Comparison of ENCODE assay signal across 11 cellular contexts in the genomic region with DNA sequence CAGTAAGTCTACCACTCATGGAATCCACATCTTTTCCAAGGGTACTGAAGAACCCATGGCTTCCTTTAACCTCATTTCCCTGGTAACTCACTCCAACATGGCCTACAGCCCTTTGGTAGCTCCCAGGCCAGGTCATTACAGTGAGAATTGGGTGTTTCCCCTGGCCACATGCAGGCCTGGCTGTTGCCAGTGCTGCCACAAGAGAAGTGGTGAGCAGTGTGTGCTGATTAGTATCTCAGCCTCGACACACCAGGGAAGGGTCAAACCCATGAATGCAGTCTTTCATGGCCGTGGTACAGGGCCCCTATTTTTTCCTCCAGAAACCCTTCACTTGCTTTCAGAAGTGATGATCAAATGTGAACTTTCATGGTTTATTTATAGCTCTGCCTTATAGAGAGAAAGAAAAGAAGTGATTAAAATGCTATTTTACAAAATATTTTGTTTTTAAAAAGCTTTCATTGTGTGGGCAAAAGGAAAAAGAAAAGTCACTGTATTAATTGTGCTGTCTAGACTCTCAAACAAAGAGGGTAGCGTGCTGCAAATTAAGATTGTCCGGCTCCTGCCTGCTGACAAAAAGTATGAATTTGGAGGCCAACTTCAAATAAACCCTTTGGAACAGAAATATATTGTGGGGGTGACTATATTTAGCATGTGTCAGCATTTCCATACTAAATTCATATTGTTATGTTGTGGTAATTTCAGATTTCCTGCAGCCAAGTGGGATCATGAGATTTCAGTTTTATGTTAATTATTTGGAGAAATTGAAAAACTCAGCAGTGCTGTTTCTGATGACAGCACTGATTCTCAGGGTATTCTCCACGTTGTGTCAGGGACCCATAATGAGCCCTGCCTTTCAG.
DNase-seq lines count a peak whose midpoint lies in the region; ATAC-seq, FAIRE-seq and TF ChIP-seq lines count a peak whose summit lies in the region.
"Had no signal": no experiment of that assay in that cellular context is flagged by ENCODE, and none has a peak within 500 bp of the region (broad histone marks: within the 10 kb centered on the region; RNA-seq: fewer than 3 reads in every experiment).

No MANE protein-coding gene starts in this region.

- H4K20me1 ChIP-seq in K562 (replicated peaks; ENCODE audit: control insufficient read depth, insufficient read depth, low read length): no peaks in the 10 kb centered on the region

- no peak overlapping the region for H2AFZ ChIP-seq in K562 (ENCODE audit: low read depth, low read length)

- no peak for TF ChIP-seq CTCF in K562 (IDR thresholded peaks at IDR 0.05 in 2 of 3, conservative IDR thresholded peaks at IDR 0.05 in 1 of 3; ENCODE audit: insufficient read depth in 2 of 3, low read depth in 1 of 3, low read length in 3 of 3)
- no peak for TF ChIP-seq CTCF in transverse colon (IDR thresholded peaks at IDR 0.05)
- TF ChIP-seq CTCF in chondrocyte (IDR thresholded peaks at IDR 0.05): no peak
- no peak for TF ChIP-seq CTCF in Calu3 (IDR thresholded peaks at IDR 0.05; ENCODE audit: unreplicated experiment)

- H3K27ac ChIP-seq in K562 (ENCODE audit: extremely low read depth, low read depth, low read length) (no peak overlapping the region), substantia nigra (ENCODE audit: low read depth, low read length, poor library complexity, severe bottlenecking) (peak overlapping the region; percentile 75), transverse colon (no peak overlapping the region)
- H3K27ac ChIP-seq: ovary had no signal

- ATAC-seq in GM19351 (IDR thresholded peaks at IDR 0.05; ENCODE audit: unreplicated experiment) (peak; percentile 81), HG02870 (IDR thresholded peaks at IDR 0.05; ENCODE audit: unreplicated experiment) (peak; percentile 63), K562 (no peak)

- no peaks in the 10 kb centered on the region for H3K79me2 ChIP-seq in K562 (ENCODE audit: control insufficient read depth, insufficient read depth, low read length)

- in situ Hi-C loops in K562 (cut with MboI) (loop anchor here (25.0 kb wide), 1 partner anchor 1240 kb away; no protein-coding TSS in a partner anchor), transverse colon (cut with MboI; ENCODE audit: low pct_ligation_motif_present in 1 of 4, low pct_unique_long_range_greater_than_20kb in 1 of 4, low sequenced_read_pairs in 3 of 4) (loop anchor here in 1 of 4 donors (25.0 kb wide), 1 partner anchor 1240 kb away; no protein-coding TSS in a partner anchor)

- H3K36me3 Mint-ChIP-seq in chondrocyte (ENCODE audit: low read depth) (no peaks in the 10 kb centered on the region), Calu3 (ENCODE audit: insufficient read depth, unreplicated experiment) (no peaks in the 10 kb centered on the region)

- no peak for TF ChIP-seq RAD21 in K562 (CRISPR knock-in tag; conservative IDR thresholded peaks at IDR 0.05 in 1 of 2, IDR thresholded peaks at IDR 0.05 in 1 of 2)

- BruUV-seq in K562 (replicated peaks; lab: Mats Ljungman, UMichigan): no TSS peak
- BruUV-seq in Calu3 (replicated peaks; lab: Mats Ljungman, UMichigan): no TSS peak

- H3K9me3 ChIP-seq in K562 (replicated peaks; ENCODE audit: control insufficient read depth, insufficient read depth, low read depth, low read length) (no peaks in the 10 kb centered on the region), transverse colon (no peaks in the 10 kb centered on the region)
- H3K9me3 ChIP-seq: ovary had no signal

- no peak for DNase-seq in K562 (ENCODE audit: extremely low read depth in 1 of 4, low spot score in 3 of 4)
- DNase-seq in substantia nigra (lab: John Stamatoyannopoulos, UW): peak in 35 of 49 donors; percentile 4 to 66 (median 23)
- no peak for DNase-seq in transverse colon
- DNase-seq in chondrocyte (ENCODE audit: low spot score): no peak
- DNase-seq in Calu3: no peak
- DNase-seq in cardiac septum (ENCODE audit: low spot score): no peak
- DNase-seq: effector CD4-positive, alpha-beta T cell; ovary had no signal

- no peaks in the 10 kb centered on the region for H3K9me3 Mint-ChIP-seq in chondrocyte (ENCODE audit: low read depth)
- no peaks in the 10 kb centered on the region for H3K9me3 Mint-ChIP-seq in Calu3 (ENCODE audit: low read depth, unreplicated experiment)

- H3K9ac ChIP-seq in K562 (ENCODE audit: insufficient read depth in 1 of 2, low read depth in 2 of 2, low read length in 2 of 2): no peak overlapping the region

- no peak for TF ChIP-seq POLR2A in K562 (conservative IDR thresholded peaks at IDR 0.05)
- no peak for TF ChIP-seq POLR2A in transverse colon (IDR thresholded peaks at IDR 0.05)

- H3K27me3 Mint-ChIP-seq in chondrocyte (ENCODE audit: low read depth): no peaks in the 10 kb centered on the region
- H3K27me3 Mint-ChIP-seq in Calu3 (ENCODE audit: unreplicated experiment): no peaks in the 10 kb centered on the region

- H3K27ac Mint-ChIP-seq in chondrocyte (ENCODE audit: unreplicated experiment) (no peak overlapping the region), Calu3 (ENCODE audit: unreplicated experiment) (no peak overlapping the region)

- H3K4me1 ChIP-seq in K562 (replicated peaks in 1 of 2; ENCODE audit: control insufficient read depth in 2 of 2, insufficient read depth in 2 of 2, low read length in 2 of 2): no peaks in the 10 kb centered on the region
- peaks cover 0 to 7% (median 0%) of the 10 kb centered on the region in 4 donors for H3K4me1 ChIP-seq in transverse colon

- CTCF ChIA-PET in K562 (lab: Yijun Ruan, JAX; ENCODE audit: low intra/inter-chr PET ratio): no interaction called here
- CTCF ChIA-PET in Calu3 (lab: Charles Lee): no interaction called here

- no peaks in the 10 kb centered on the region; a peak in 1 of 5 replicates for H3K27me3 ChIP-seq in K562 (ENCODE audit: control insufficient read depth in 2 of 2, insufficient read depth in 2 of 2, low read length in 2 of 2)
- H3K27me3 ChIP-seq in transverse colon: no peaks in the 10 kb centered on the region
- H3K27me3 ChIP-seq: ovary had no signal

- H3K9me1 ChIP-seq in K562 (ENCODE audit: control insufficient read depth, insufficient read depth, low read length): no peaks in the 10 kb centered on the region

- FAIRE-seq in K562 (lab: Jason Lieb, UNC): no peak
- FAIRE-seq: H1 had no signal

- H3K4me2 ChIP-seq in K562 (ENCODE audit: insufficient read depth, low read length): no peak overlapping the region

- H3K4me3 ChIP-seq in K562: no peak overlapping the region
- H3K4me3 ChIP-seq in transverse colon: no peak overlapping the region
- H3K4me3 ChIP-seq: ovary had no signal

- TF ChIP-seq EP300 in K562 (IDR thresholded peaks at IDR 0.05; ENCODE audit: low read length) (no peak), transverse colon (IDR thresholded peaks at IDR 0.05; ENCODE audit: low read depth) (no peak)

- no peaks in the 10 kb centered on the region for H3K36me3 ChIP-seq in K562 (ENCODE audit: control insufficient read depth, insufficient read depth, low read length)
- no peaks in the 10 kb centered on the region for H3K36me3 ChIP-seq in transverse colon
- H3K36me3 ChIP-seq: ovary had no signal

- WGBS in K562 (ENCODE audit: insufficient coverage, low coverage, missing lambda C conversion rate): 18% methylated on average over 5 of the region's 5 CpGs
- 68 to 75% methylated on average over 4 to 5 of the region's 5 CpGs for WGBS in transverse colon (ENCODE audit: low coverage in 1 of 2), 2 donors

- POLR2A ChIA-PET in K562 (lab: Yijun Ruan, JAX): no interaction called here

- peaks cover 43% of the 10 kb centered on the region for H3K4me1 Mint-ChIP-seq in chondrocyte (ENCODE audit: low read depth)
- peaks cover 6% of the 10 kb centered on the region for H3K4me1 Mint-ChIP-seq in Calu3 (ENCODE audit: low read depth, unreplicated experiment)

- H3K4me3 Mint-ChIP-seq in chondrocyte (ENCODE audit: unreplicated experiment): no peak overlapping the region
- H3K4me3 Mint-ChIP-seq in Calu3 (ENCODE audit: low read depth, unreplicated experiment): no peak overlapping the region

- intact Hi-C loops in K562 (cut with micrococcal nuclease): no loop called here
- intact Hi-C loops in transverse colon (cut with DNase I; ENCODE audit: low total_unique reads): loop anchor here (10.0 kb wide), 1 partner anchor 968 kb away; a partner anchor contains a TSS
- intact Hi-C loops in Calu3 (cut with micrococcal nuclease; ENCODE audit: unreplicated experiment): no loop called here
- intact Hi-C loops in cardiac septum (cut with DNase I): loop anchor here (10.0 kb wide), 1 partner anchor 458 kb away; a partner anchor contains a TSS

TF ChIP-seq in K562, 482 proteins besides CTCF, POLR2A, EP300 and RAD21:
- TF ChIP-seq CXXC5 (CRISPR knock-in tag; IDR thresholded peaks at IDR 0.05): no peak
- peak; percentile 27; the same call in 1 of the 2 replicates for TF ChIP-seq C11orf30 (IDR thresholded peaks at IDR 0.05; ENCODE audit: low read depth)
- peak; percentile 76 for TF ChIP-seq MAFK (IDR thresholded peaks at IDR 0.05; ENCODE audit: low read length)
- peak; percentile 75 for TF ChIP-seq MAFF (IDR thresholded peaks at IDR 0.05; ENCODE audit: low read length)
- TF ChIP-seq, protein P1, sequence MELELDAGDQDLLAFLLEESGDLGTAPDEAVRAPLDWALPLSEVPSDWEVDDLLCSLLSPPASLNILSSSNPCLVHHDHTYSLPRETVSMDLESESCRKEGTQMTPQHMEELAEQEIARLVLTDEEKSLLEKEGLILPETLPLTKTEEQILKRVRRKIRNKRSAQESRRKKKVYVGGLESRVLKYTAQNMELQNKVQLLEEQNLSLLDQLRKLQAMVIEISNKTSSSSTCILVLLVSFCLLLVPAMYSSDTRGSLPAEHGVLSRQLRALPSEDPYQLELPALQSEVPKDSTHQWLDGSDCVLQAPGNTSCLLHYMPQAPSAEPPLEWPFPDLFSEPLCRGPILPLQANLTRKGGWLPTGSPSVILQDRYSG (tag; conservative IDR thresholded peaks at IDR 0.05; ENCODE audit: low read depth): no peak
- TF ChIP-seq ZNF316 (IDR thresholded peaks at IDR 0.05): peak; percentile 75
- TF ChIP-seq MAFG (tag; conservative IDR thresholded peaks at IDR 0.05): 0 out of 2 replicates have a peak, but pooled peaks have one; percentile 43

Comparison
In these comparisons a context has a peak if more than half of its experiments do, and no peak if none do; other contexts are left out.
1. DNase-seq: peak in substantia nigra (35 of 49); none in K562 (0 of 4), transverse colon (single experiment), chondrocyte (single experiment), Calu3 (single experiment) and cardiac septum (single experiment).
2. intact Hi-C loops: an anchor here in transverse colon (10.0 kb wide) and cardiac septum (10.0 kb wide); none called in K562 and Calu3.